ENCODE assay signal across 23 cellular contexts in genomic region chr3:26596325-26596724, GRCh38. TPM values are rescaled to one million over a fixed set of nuclear protein-coding genes. Genes with fewer than 3 reads are reported as not detected.
"Had no signal": no experiment of that assay in that cellular context is flagged by ENCODE, and none has a peak within 500 bp of the region (broad histone marks: within the 10 kb centered on the region; RNA-seq: fewer than 3 reads in every experiment).

No MANE protein-coding gene starts in this region.

- H3K4me1 Mint-ChIP-seq: naive thymus-derived CD8-positive, alpha-beta T cell; stimulated activated naive B cell treated with anti-CD40 and anti-IgM and Interleukin-4, amounts not matched to agents 10 μg/mL and 1 μg/mL and 100 μg/mL, for 72 hours; stimulated activated naive CD8-positive, alpha-beta T cell treated with anti-CD3 and anti-CD28 coated beads, Interleukin-15, amount 100 ng/mL, for 72 hours had no signal

- H3K27ac Mint-ChIP-seq: naive thymus-derived CD8-positive, alpha-beta T cell; stimulated activated naive B cell treated with anti-CD40 and anti-IgM and Interleukin-4, amounts not matched to agents 10 μg/mL and 1 μg/mL and 100 μg/mL, for 72 hours; stimulated activated naive CD8-positive, alpha-beta T cell treated with anti-CD3 and anti-CD28 coated beads, Interleukin-15, amount 100 ng/mL, for 72 hours had no signal

- H3K36me3 Mint-ChIP-seq: naive thymus-derived CD8-positive, alpha-beta T cell; stimulated activated naive B cell treated with anti-CD40 and anti-IgM and Interleukin-4, amounts not matched to agents 10 μg/mL and 1 μg/mL and 100 μg/mL, for 72 hours had no signal

- H3K27me3 Mint-ChIP-seq: stimulated activated naive B cell treated with anti-CD40 and anti-IgM and Interleukin-4, amounts not matched to agents 10 μg/mL and 1 μg/mL and 100 μg/mL, for 72 hours; stimulated activated naive CD8-positive, alpha-beta T cell treated with anti-CD3 and anti-CD28 coated beads, Interleukin-15, amount 100 ng/mL, for 72 hours had no signal

- DNase-seq: dorsolateral prefrontal cortex; effector CD8-positive, alpha-beta T cell; heart right ventricle; hypothalamus; kidney glomerular epithelial cell; mucosa of descending colon; naive thymus-derived CD8-positive, alpha-beta T cell; posterior cingulate gyrus; spleen; stimulated activated CD4-positive, alpha-beta T cell treated with anti-CD3 and anti-CD28 coated beads, Interleukin-15, amount 100 ng/mL, for 24 hours; stimulated activated CD4-positive, alpha-beta T cell treated with anti-CD3 and anti-CD28 coated beads, Interleukin-1b, Interleukin-23, amount 100 ng/mL, for 48 hours; stimulated activated CD4-positive, alpha-beta T cell treated with anti-CD3 and anti-CD28 coated beads, Interleukin-4, amount 100 ng/mL, for 24 hours; stimulated activated naive B cell treated with anti-CD40 and anti-IgM and Interleukin-4, amounts not matched to agents 10 μg/mL and 1 μg/mL and 100 μg/mL, for 72 hours; stimulated activated naive CD8-positive, alpha-beta T cell treated with anti-CD3 and anti-CD28 coated beads, Interleukin-15, amount 100 ng/mL, for 72 hours; testis; upper lobe of right lung had no signal

- H3K4me3 Mint-ChIP-seq: naive thymus-derived CD8-positive, alpha-beta T cell; stimulated activated naive B cell treated with anti-CD40 and anti-IgM and Interleukin-4, amounts not matched to agents 10 μg/mL and 1 μg/mL and 100 μg/mL, for 72 hours; stimulated activated naive CD8-positive, alpha-beta T cell treated with anti-CD3 and anti-CD28 coated beads, Interleukin-15, amount 100 ng/mL, for 72 hours had no signal

- ATAC-seq: esophagus mucosa; heart right ventricle; mucosa of descending colon; naive thymus-derived CD8-positive, alpha-beta T cell; sciatic nerve; stimulated activated naive B cell treated with anti-CD40 and anti-IgM and Interleukin-4, amounts not matched to agents 10 μg/mL and 1 μg/mL and 100 μg/mL, for 72 hours; stimulated activated naive CD8-positive, alpha-beta T cell treated with anti-CD3 and anti-CD28 coated beads, Interleukin-15, amount 100 ng/mL, for 72 hours; upper lobe of right lung had no signal

RNA-seq across cellular contexts. Expression of gene LRRC3B, which starts 26.2 kb away (rescaled TPM):
- total RNA-seq: esophagus mucosa; fibroblast of lung; glomerular endothelial cell; naive thymus-derived CD8-positive, alpha-beta T cell; osteocyte; pulmonary artery endothelial cell; spleen; subcutaneous adipose tissue had no signal
